8 cellular contexts compared by ENCODE assay signal in the genomic region with DNA sequence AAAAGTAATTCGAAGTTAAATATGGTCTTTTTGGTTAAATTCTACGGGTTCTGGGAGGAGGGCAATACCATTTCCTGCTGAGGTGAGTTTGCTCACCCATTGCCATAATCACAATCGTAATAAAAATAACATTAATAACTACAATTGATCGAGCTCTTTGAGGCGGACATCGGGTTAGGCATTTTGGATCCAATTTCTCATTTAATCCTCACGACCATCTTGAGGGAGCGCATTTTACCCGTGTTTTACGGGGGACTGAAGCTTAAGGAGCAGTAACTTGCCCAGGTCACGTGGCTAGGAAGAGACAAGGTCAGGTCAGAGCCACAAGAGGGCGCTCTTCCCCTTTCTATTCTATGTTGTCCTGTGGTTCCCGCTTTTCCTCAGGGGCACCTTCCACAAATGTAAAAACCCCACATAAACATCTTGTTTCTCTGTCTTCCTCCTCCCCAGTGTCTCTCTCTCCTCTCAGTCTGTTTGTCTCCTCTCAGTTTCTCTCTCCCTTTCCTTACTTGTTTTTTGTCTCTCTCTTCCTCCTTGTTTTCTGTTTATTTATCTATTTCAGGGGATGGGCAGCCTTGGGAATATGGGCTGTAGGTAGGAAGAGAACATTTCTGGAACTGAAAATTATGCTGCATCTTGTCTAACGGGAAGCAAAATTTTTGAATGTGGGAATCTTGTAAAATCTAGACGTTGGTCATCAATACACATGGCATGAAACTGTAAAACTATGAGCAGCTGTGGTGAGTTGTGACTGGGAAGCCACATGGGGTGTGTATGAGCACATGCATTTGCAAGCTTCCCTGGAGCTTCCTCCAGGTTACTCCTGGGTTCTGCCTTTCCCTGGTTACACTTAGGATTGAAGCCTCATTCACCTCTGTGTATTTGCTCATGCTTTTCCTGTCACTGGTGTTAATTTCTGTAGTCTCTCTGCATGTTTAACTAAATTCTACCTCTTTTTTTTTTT.
DNase-seq lines count a peak whose midpoint lies in the region; ATAC-seq and TF ChIP-seq lines count a peak whose summit lies in the region.

No MANE protein-coding gene starts in this region.

- H3K27ac Mint-ChIP-seq in natural killer cell, result peak overlapping the region in 1 of 2 donors; percentile 77
- peak overlapping the region; percentile 6 for H3K27ac Mint-ChIP-seq in stimulated activated naive B cell treated with anti-CD40 and anti-IgM and Interleukin-4, amounts not matched to agents 10 μg/mL and 1 μg/mL and 100 μg/mL, for 72 hours

- no peaks in the 10 kb centered on the region for H3K36me3 Mint-ChIP-seq in natural killer cell
- peaks cover 0 to 2% of the 10 kb centered on the region in 2 donors for H3K36me3 Mint-ChIP-seq in stimulated activated naive B cell treated with anti-CD40 and anti-IgM and Interleukin-4, amounts not matched to agents 10 μg/mL and 1 μg/mL and 100 μg/mL, for 72 hours

- H3K4me3 Mint-ChIP-seq in natural killer cell, result peak overlapping the region; percentile 89
- peak overlapping the region; percentile 79 to 85 for H3K4me3 Mint-ChIP-seq in stimulated activated naive B cell treated with anti-CD40 and anti-IgM and Interleukin-4, amounts not matched to agents 10 μg/mL and 1 μg/mL and 100 μg/mL, for 72 hours

- TF ChIP-seq EP300 in Ishikawa (IDR thresholded peaks at IDR 0.05; ENCODE audit: borderline replicate concordance), result no peak

- TF ChIP-seq RAD21 in Ishikawa (IDR thresholded peaks at IDR 0.05; ENCODE audit: low read depth), result peak; percentile 75

- intact Hi-C loops in natural killer cell (cut with micrococcal nuclease), result no loop called here

- TF ChIP-seq CTCF in fibroblast of mammary gland (conservative IDR thresholded peaks at IDR 0.05; ENCODE audit: control insufficient read depth, insufficient read depth, low read depth, low read length), result peak; percentile 79
- peak; percentile 94 for TF ChIP-seq CTCF in natural killer cell (IDR thresholded peaks at IDR 0.05)

- H3K4me1 Mint-ChIP-seq in natural killer cell, result peaks cover 20 to 23% of the 10 kb centered on the region in 2 donors
- peaks cover 11 to 23% of the 10 kb centered on the region in 2 donors for H3K4me1 Mint-ChIP-seq in stimulated activated naive B cell treated with anti-CD40 and anti-IgM and Interleukin-4, amounts not matched to agents 10 μg/mL and 1 μg/mL and 100 μg/mL, for 72 hours

- peaks cover 8 to 27% of the 10 kb centered on the region in 2 donors for H3K27me3 Mint-ChIP-seq in natural killer cell (ENCODE audit: low read depth in 2 of 2)
- peaks cover 10 to 23% of the 10 kb centered on the region in 2 donors for H3K27me3 Mint-ChIP-seq in stimulated activated naive B cell treated with anti-CD40 and anti-IgM and Interleukin-4, amounts not matched to agents 10 μg/mL and 1 μg/mL and 100 μg/mL, for 72 hours

- H3K9me3 Mint-ChIP-seq in natural killer cell, result no peaks in the 10 kb centered on the region
- H3K9me3 Mint-ChIP-seq in stimulated activated naive B cell treated with anti-CD40 and anti-IgM and Interleukin-4, amounts not matched to agents 10 μg/mL and 1 μg/mL and 100 μg/mL, for 72 hours, result no peaks in the 10 kb centered on the region

- ATAC-seq in GM21717 (IDR thresholded peaks at IDR 0.05; ENCODE audit: unreplicated experiment) (peak; percentile 92), natural killer cell (peak; percentile 83 to 92 (median 88))
- peak; percentile 84 to 87 for ATAC-seq in stimulated activated naive B cell treated with anti-CD40 and anti-IgM and Interleukin-4, amounts not matched to agents 10 μg/mL and 1 μg/mL and 100 μg/mL, for 72 hours (replicated peaks)

- H3K4me3 ChIP-seq in fibroblast of mammary gland (ENCODE audit: control insufficient read depth, low read depth, low read length), result peak overlapping the region; percentile 59

- DNase-seq in DMS53 (lab: John Stamatoyannopoulos, UW) (peak; percentile 85), OCI-M2 (lab: John Stamatoyannopoulos, UW; ENCODE audit: unreplicated experiment) (peak; percentile 66), fibroblast of mammary gland (ENCODE audit: low read depth) (peak; percentile 84), natural killer cell (peak; percentile 48)
- peak; percentile 71 to 78 for DNase-seq in activated T-cell treated with anti-CD3 and anti-CD28 coated beads, Interleukin-2, amount 50 U/mL, for 48 hours
- DNase-seq in stimulated activated naive B cell treated with anti-CD40 and anti-IgM and Interleukin-4, amounts not matched to agents 10 μg/mL and 1 μg/mL and 100 μg/mL, for 72 hours, result peak; percentile 46

TF ChIP-seq in Ishikawa, 13 proteins besides CTCF, POLR2A, EP300 and RAD21:
- no peak for TF ChIP-seq EGR1 (IDR thresholded peaks at IDR 0.05)
- TF ChIP-seq, protein P1, sequence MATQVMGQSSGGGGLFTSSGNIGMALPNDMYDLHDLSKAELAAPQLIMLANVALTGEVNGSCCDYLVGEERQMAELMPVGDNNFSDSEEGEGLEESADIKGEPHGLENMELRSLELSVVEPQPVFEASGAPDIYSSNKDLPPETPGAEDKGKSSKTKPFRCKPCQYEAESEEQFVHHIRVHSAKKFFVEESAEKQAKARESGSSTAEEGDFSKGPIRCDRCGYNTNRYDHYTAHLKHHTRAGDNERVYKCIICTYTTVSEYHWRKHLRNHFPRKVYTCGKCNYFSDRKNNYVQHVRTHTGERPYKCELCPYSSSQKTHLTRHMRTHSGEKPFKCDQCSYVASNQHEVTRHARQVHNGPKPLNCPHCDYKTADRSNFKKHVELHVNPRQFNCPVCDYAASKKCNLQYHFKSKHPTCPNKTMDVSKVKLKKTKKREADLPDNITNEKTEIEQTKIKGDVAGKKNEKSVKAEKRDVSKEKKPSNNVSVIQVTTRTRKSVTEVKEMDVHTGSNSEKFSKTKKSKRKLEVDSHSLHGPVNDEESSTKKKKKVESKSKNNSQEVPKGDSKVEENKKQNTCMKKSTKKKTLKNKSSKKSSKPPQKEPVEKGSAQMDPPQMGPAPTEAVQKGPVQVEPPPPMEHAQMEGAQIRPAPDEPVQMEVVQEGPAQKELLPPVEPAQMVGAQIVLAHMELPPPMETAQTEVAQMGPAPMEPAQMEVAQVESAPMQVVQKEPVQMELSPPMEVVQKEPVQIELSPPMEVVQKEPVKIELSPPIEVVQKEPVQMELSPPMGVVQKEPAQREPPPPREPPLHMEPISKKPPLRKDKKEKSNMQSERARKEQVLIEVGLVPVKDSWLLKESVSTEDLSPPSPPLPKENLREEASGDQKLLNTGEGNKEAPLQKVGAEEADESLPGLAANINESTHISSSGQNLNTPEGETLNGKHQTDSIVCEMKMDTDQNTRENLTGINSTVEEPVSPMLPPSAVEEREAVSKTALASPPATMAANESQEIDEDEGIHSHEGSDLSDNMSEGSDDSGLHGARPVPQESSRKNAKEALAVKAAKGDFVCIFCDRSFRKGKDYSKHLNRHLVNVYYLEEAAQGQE (IDR thresholded peaks at IDR 0.05; ENCODE audit: low read depth), result no peak
- TF ChIP-seq YY1 (IDR thresholded peaks at IDR 0.05; ENCODE audit: low read depth), result no peak
- no peak for TF ChIP-seq TEAD4 (IDR thresholded peaks at IDR 0.05)
- no peak for TF ChIP-seq CREB1 (IDR thresholded peaks at IDR 0.05; ENCODE audit: low read depth)
- TF ChIP-seq, protein P2, sequence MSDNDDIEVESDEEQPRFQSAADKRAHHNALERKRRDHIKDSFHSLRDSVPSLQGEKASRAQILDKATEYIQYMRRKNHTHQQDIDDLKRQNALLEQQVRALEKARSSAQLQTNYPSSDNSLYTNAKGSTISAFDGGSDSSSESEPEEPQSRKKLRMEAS (IDR thresholded peaks at IDR 0.05), result peak; percentile 61
- TF ChIP-seq, protein P3, sequence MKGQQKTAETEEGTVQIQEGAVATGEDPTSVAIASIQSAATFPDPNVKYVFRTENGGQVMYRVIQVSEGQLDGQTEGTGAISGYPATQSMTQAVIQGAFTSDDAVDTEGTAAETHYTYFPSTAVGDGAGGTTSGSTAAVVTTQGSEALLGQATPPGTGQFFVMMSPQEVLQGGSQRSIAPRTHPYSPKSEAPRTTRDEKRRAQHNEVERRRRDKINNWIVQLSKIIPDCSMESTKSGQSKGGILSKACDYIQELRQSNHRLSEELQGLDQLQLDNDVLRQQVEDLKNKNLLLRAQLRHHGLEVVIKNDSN (IDR thresholded peaks at IDR 0.05), result peak; percentile 96
- no peak for TF ChIP-seq TAF1 (IDR thresholded peaks at IDR 0.05; ENCODE audit: low read depth)
- TF ChIP-seq NFIC (IDR thresholded peaks at IDR 0.05), result no peak
- TF ChIP-seq ZBTB7A (IDR thresholded peaks at IDR 0.05; ENCODE audit: low read depth), result no peak
- TF ChIP-seq FOXM1 (IDR thresholded peaks at IDR 0.05; ENCODE audit: borderline replicate concordance, low read depth), result no peak
- TF ChIP-seq CEBPB (IDR thresholded peaks at IDR 0.05), result no peak
- TF ChIP-seq TCF12 (IDR thresholded peaks at IDR 0.05; ENCODE audit: low read depth), result no peak

Comparison
In these comparisons a context has a peak if more than half of its experiments do, and no peak if none do; other contexts are left out.
1. Peak in every context shown above with its lines: DNase-seq, ATAC-seq and H3K4me3 ChIP-seq.